23 cellular contexts compared by ENCODE assay signal in genomic region chr13:45630791-45631190, GRCh38. TPM values are rescaled to one million over a fixed set of nuclear protein-coding genes. Genes with fewer than 3 reads are reported as not detected.
"Had no signal": no experiment of that assay in that cellular context is flagged by ENCODE, and none has a peak within 500 bp of the region (broad histone marks: within the 10 kb centered on the region; RNA-seq: fewer than 3 reads in every experiment).

No MANE protein-coding gene starts in this region.

- H3K9me3 ChIP-seq: adrenal gland, esophagus squamous epithelium, transverse colon, vagina had no signal

- H3K4me2 ChIP-seq: hepatocyte had no signal

- H3K36me3 ChIP-seq: adrenal gland, esophagus squamous epithelium, transverse colon, vagina, WERI-Rb-1 had no signal

- H3K27ac ChIP-seq: adrenal gland, esophagus squamous epithelium, hepatocyte, transverse colon, vagina, WERI-Rb-1 had no signal

- H3K4me3 ChIP-seq: adrenal gland, esophagus squamous epithelium, hepatocyte, lung, transverse colon, vagina had no signal

- DNase-seq: activated CD4-positive, alpha-beta T cell treated with anti-CD3 and anti-CD28 coated beads for 1 hour; activated gamma-delta T cell; activated T-cell treated with anti-CD3 and anti-CD28 coated beads, Interleukin-2, amount 50 U/mL, for 72 hours; adrenal gland; dermis blood vessel endothelial cell; effector memory CD4-positive, alpha-beta T cell; esophagus squamous epithelium; occipital lobe; stimulated activated CD4-positive, alpha-beta T cell treated with anti-CD3 and anti-CD28 coated beads, Interleukin-2, amount 100 ng/mL, for 24 hours; transverse colon; WERI-Rb-1 had no signal

- H3K4me1 ChIP-seq: adrenal gland, esophagus squamous epithelium, transverse colon, vagina had no signal

- H2AFZ ChIP-seq: hepatocyte had no signal

- ATAC-seq: activated T-cell treated with anti-CD3 and anti-CD28 coated beads, Interleukin-2, amount 50 U/mL, for 72 hours had no signal

- H3K79me2 ChIP-seq: hepatocyte had no signal

- H3K27me3 ChIP-seq: adrenal gland, hepatocyte, vagina had no signal

RNA-seq across cellular contexts. Expression of gene ERICH6B, which starts 15.3 kb away (rescaled TPM):
- total RNA-seq: activated CD8-positive, alpha-beta memory T cell treated with anti-CD3 and anti-CD28 coated beads for 36 hours; activated T-cell treated with anti-CD3 and anti-CD28 coated beads, Interleukin-2, amount 50 U/mL, for 72 hours; adrenal gland; cardiac septum; dermis blood vessel endothelial cell; endothelial cell of umbilical vein; esophagus squamous epithelium; fibroblast of villous mesenchyme; glomerular endothelial cell; hepatocyte; lung; mesothelial cell of epicardium; occipital lobe; progenitor cell of endocrine pancreas; skeletal muscle tissue; transverse colon; vagina had no signal
- polyA plus RNA-seq: adrenal gland, endothelial cell of umbilical vein, lung, neural cell had no signal
